23 cellular contexts compared by ENCODE assay signal in genomic region chr7:132766660-132767059, GRCh38.
DNase-seq lines count a peak whose midpoint lies in the region; ATAC-seq and TF ChIP-seq lines count a peak whose summit lies in the region.
"Had no signal": no experiment of that assay in that cellular context is flagged by ENCODE, and none has a peak within 500 bp of the region (broad histone marks: within the 10 kb centered on the region; RNA-seq: fewer than 3 reads in every experiment).

No MANE protein-coding gene starts in this region.

- H3K79me1 ChIP-seq in H9 (ENCODE audit: insufficient read depth, low read depth, low read length, poor library complexity, severe bottlenecking), result no peaks in the 10 kb centered on the region

- H3K9me3 Mint-ChIP-seq in H9, result peaks cover 6 to 8% of the 10 kb centered on the region in 2 experiments; a peak in 4 of 5 replicates
- peaks cover 15% of the 10 kb centered on the region for H3K9me3 Mint-ChIP-seq in stimulated activated memory B cell treated with anti-CD40 and anti-IgM and Interleukin-4, amounts not matched to agents 10 μg/mL and 1 μg/mL and 100 μg/mL, for 72 hours

- in situ Hi-C loops in GM13977 (cut with MboI; ENCODE audit: low pct_unique_long_range_greater_than_20kb, low sequenced_read_pairs, unreplicated experiment), result no loop called here

- H4K20me1 ChIP-seq in H9 (ENCODE audit: control insufficient read depth, insufficient read depth, insufficient read length), result no peaks in the 10 kb centered on the region
- H4K20me1 ChIP-seq: BLaER1 had no signal

- H4K91ac ChIP-seq in H9 (ENCODE audit: insufficient read length, low read depth, low read length), result no peak overlapping the region

- H3K36me3 Mint-ChIP-seq in H9 (ENCODE audit: insufficient read depth in 1 of 3, low read depth in 3 of 3) (peaks cover 0 to 6% (median 5%) of the 10 kb centered on the region in 3 experiments; a peak in 3 of 7 replicates), T-helper 17 cell (ENCODE audit: low read depth) (no peaks in the 10 kb centered on the region)
- peaks cover 5% of the 10 kb centered on the region for H3K36me3 Mint-ChIP-seq in stimulated activated memory B cell treated with anti-CD40 and anti-IgM and Interleukin-4, amounts not matched to agents 10 μg/mL and 1 μg/mL and 100 μg/mL, for 72 hours
- H3K36me3 Mint-ChIP-seq: CD14-positive monocyte had no signal

- no peak overlapping the region for H3K14ac ChIP-seq in H9 (ENCODE audit: insufficient read depth, low read length)

- intact Hi-C loops in posterior vena cava (cut with DNase I), result no loop called here

- H3K4me3 Mint-ChIP-seq in H9 (no peak overlapping the region), T-helper 17 cell (no peak overlapping the region)
- no peak overlapping the region for H3K4me3 Mint-ChIP-seq in stimulated activated memory B cell treated with anti-CD40 and anti-IgM and Interleukin-4, amounts not matched to agents 10 μg/mL and 1 μg/mL and 100 μg/mL, for 72 hours
- H3K4me3 Mint-ChIP-seq: CD14-positive monocyte; CD4-positive, alpha-beta memory T cell; CD8-positive, alpha-beta memory T cell had no signal

- H3K18ac ChIP-seq in H9 (ENCODE audit: insufficient read length, low read depth, low read length), result peak overlapping the region; percentile 23

- no peak overlapping the region for H4K5ac ChIP-seq in H9 (ENCODE audit: insufficient read length, low read depth, low read length)

- no peak overlapping the region for H3K56ac ChIP-seq in H9 (ENCODE audit: insufficient read length, low read depth, low read length)

- no peaks in the 10 kb centered on the region; the same call in 1 of the 2 replicates for H3K4me1 ChIP-seq in H9 (ENCODE audit: insufficient read depth, low read length)
- H3K4me1 ChIP-seq: BE2C had no signal

- H3K23ac ChIP-seq in H9 (ENCODE audit: insufficient read length, low read depth, low read length), result no peak overlapping the region

- H2AK5ac ChIP-seq in H9 (ENCODE audit: insufficient read length, low read length), result no peak overlapping the region

- H3K9me3 ChIP-seq in H9 (ENCODE audit: control insufficient read depth, low read depth, low read length) (no peaks in the 10 kb centered on the region), T-helper 17 cell (ENCODE audit: control insufficient read depth, low read length, poor library complexity, severe bottlenecking) (peaks cover 3% of the 10 kb centered on the region)
- H3K9me3 ChIP-seq: BE2C had no signal

- no peak for TF ChIP-seq CTCF in H9 (conservative IDR thresholded peaks at IDR 0.05)
- TF ChIP-seq CTCF in GM13977 (IDR thresholded peaks at IDR 0.05; ENCODE audit: extremely low read depth, insufficient read depth, missing control alignments), result no peak

- no peak overlapping the region for H2BK12ac ChIP-seq in H9 (ENCODE audit: insufficient read length, low read depth, low read length)

- no peak for ATAC-seq in T-helper 17 cell
- no peak for ATAC-seq in stimulated activated memory B cell treated with anti-CD40 and anti-IgM and Interleukin-4, amounts not matched to agents 10 μg/mL and 1 μg/mL and 100 μg/mL, for 72 hours
- ATAC-seq: GM12878 had no signal

- no peak overlapping the region for H3K4ac ChIP-seq in H9 (ENCODE audit: low read depth, low read length)

- no peaks in the 10 kb centered on the region for H3K27me3 ChIP-seq in H9 (ENCODE audit: insufficient read depth, low read length)
- H3K27me3 ChIP-seq: BE2C, BLaER1 had no signal

- no peaks in the 10 kb centered on the region for H3K79me2 ChIP-seq in H9 (ENCODE audit: insufficient read depth, low read length)

- H2BK5ac ChIP-seq in H9 (ENCODE audit: insufficient read length, low read length), result no peak overlapping the region

- WGBS in H9 (ENCODE audit: extremely low coverage, insufficient read length, low lambda C conversion rate), result no CpG with 5 or more reads among the region's 1 CpG

- no peak overlapping the region for H3K4me2 ChIP-seq in H9 (ENCODE audit: insufficient read depth, insufficient read length, low read length)
- H3K4me2 ChIP-seq: BLaER1 had no signal

- H3K4me1 Mint-ChIP-seq in H9, result peaks cover 4 to 7% of the 10 kb centered on the region in 2 experiments
- peaks cover 5% of the 10 kb centered on the region for H3K4me1 Mint-ChIP-seq in T-helper 17 cell
- peaks cover 4% of the 10 kb centered on the region for H3K4me1 Mint-ChIP-seq in stimulated activated memory B cell treated with anti-CD40 and anti-IgM and Interleukin-4, amounts not matched to agents 10 μg/mL and 1 μg/mL and 100 μg/mL, for 72 hours

- no peak overlapping the region for H2BK20ac ChIP-seq in H9 (ENCODE audit: low read depth, low read length, poor library complexity, severe bottlenecking)

- no peak overlapping the region for H3K27ac ChIP-seq in H9 (ENCODE audit: insufficient read length, low read depth, low read length)
- H3K27ac ChIP-seq: BLaER1 had no signal

- H2AFZ ChIP-seq in H9 (ENCODE audit: low read length), result no peak overlapping the region

- no peak overlapping the region for H3K27ac Mint-ChIP-seq in H9
- peak overlapping the region; percentile 16 for H3K27ac Mint-ChIP-seq in T-helper 17 cell
- no peak overlapping the region for H3K27ac Mint-ChIP-seq in stimulated activated memory B cell treated with anti-CD40 and anti-IgM and Interleukin-4, amounts not matched to agents 10 μg/mL and 1 μg/mL and 100 μg/mL, for 72 hours
- H3K27ac Mint-ChIP-seq: CD4-positive, alpha-beta memory T cell; CD8-positive, alpha-beta memory T cell had no signal

- no peak overlapping the region for H3T11ph ChIP-seq in H9 (ENCODE audit: low read length)

- H3K27me3 Mint-ChIP-seq in H9 (ENCODE audit: low read depth) (no peaks in the 10 kb centered on the region; the same call in 1 of the 2 replicates), T-helper 17 cell (peaks cover 12% of the 10 kb centered on the region)
- peaks cover 29% of the 10 kb centered on the region for H3K27me3 Mint-ChIP-seq in stimulated activated memory B cell treated with anti-CD40 and anti-IgM and Interleukin-4, amounts not matched to agents 10 μg/mL and 1 μg/mL and 100 μg/mL, for 72 hours

- H4K8ac ChIP-seq in H9 (replicated peaks; ENCODE audit: insufficient read length, low read depth, low read length), result no peak overlapping the region

- H2BK120ac ChIP-seq in H9 (ENCODE audit: low read depth, low read length, poor library complexity, severe bottlenecking), result no peak overlapping the region

- no peak overlapping the region for H3K9ac ChIP-seq in H9 (ENCODE audit: extremely low read depth, insufficient read length, low read length)
- H3K9ac ChIP-seq: BLaER1 had no signal

- H3K23me2 ChIP-seq in H9 (ENCODE audit: insufficient read length, low read depth, low read length, poor library complexity, severe bottlenecking), result no peaks in the 10 kb centered on the region

- H2BK15ac ChIP-seq in H9 (ENCODE audit: low read depth, low read length), result no peak overlapping the region

- no peak for DNase-seq in H9
- DNase-seq in T-helper 17 cell, result no peak
- peak; percentile 44 for DNase-seq in posterior vena cava (ENCODE audit: low spot score)
- DNase-seq in NCI-H1436 (lab: John Stamatoyannopoulos, UW), result no peak
- DNase-seq in GM13977 (ENCODE audit: low spot score), result no peak
- no peak for DNase-seq in T-helper 9 cell
- DNase-seq: 8988T; ACHN; BE2C; C1 segment of cervical spinal cord; CD4-positive, alpha-beta memory T cell; CD8-positive, alpha-beta memory T cell; COR-L47; DMS 273 treated with DMSO at 0.1 percent for 48 hours; DMS153; DMS79; DND-41; EL; GDM1 had no signal
